In the genomic region with DNA sequence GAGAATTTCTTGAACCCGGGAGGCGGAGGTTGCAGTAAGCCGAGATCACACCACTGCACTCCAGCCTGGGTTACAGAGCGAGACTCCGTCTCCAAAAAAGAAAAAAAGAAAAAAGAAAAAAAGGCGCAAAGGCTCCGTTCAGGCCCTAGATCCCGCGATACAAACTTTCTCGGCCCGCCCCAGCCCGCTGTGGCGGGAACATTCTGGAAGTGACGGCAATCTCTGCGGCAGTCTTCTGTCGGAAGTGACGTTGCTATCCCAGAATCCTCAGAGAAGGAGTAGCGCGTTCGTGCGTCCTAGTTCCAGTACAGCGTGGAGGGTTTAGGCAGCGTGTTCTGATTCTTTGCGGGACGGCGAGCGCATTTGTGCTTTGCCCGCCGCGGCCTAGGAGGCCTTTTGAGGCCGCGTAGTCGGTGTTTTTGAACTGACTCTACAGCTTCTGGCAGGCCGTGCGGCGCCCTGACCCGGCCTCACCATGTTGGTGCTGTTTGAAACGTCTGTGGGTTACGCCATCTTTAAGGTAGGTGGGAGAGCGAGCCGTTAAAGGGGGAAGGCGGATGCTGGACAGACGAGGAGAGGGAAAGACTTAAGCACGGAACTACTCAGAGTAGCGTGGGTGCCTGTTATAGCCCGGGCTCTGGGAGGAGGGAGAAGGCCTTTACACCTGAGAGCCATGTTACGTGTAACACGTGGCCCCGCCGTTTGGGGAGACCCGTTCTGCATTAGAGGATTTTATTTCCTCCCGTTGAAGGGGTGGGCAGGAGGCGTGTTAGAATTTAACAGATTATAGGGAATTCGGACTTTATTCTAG, we compare ENCODE assay signal across 7 cellular contexts.
DNase-seq lines count a peak whose midpoint lies in the region; ATAC-seq lines count a peak whose summit lies in the region.

A gene with protein sequence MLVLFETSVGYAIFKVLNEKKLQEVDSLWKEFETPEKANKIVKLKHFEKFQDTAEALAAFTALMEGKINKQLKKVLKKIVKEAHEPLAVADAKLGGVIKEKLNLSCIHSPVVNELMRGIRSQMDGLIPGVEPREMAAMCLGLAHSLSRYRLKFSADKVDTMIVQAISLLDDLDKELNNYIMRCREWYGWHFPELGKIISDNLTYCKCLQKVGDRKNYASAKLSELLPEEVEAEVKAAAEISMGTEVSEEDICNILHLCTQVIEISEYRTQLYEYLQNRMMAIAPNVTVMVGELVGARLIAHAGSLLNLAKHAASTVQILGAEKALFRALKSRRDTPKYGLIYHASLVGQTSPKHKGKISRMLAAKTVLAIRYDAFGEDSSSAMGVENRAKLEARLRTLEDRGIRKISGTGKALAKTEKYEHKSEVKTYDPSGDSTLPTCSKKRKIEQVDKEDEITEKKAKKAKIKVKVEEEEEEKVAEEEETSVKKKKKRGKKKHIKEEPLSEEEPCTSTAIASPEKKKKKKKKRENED (plus strand): TSS at position 297 of the 811 bp plus-strand sequence. CDS start 179 bp downstream, at position 476.

- ATAC-seq in GM18508 (IDR thresholded peaks at IDR 0.05; ENCODE audit: insufficient read depth, unreplicated experiment) (peak; percentile 61), HG03025 (IDR thresholded peaks at IDR 0.05; ENCODE audit: low FRiP score, unreplicated experiment) (peak; percentile 77)

- DNase-seq in NCI-H2081 (lab: John Stamatoyannopoulos, UW) (peak; percentile 91 to 96), T1000 (lab: John Stamatoyannopoulos, UW) (peak; percentile 80), astrocyte of the hippocampus (ENCODE audit: low read depth, low spot score) (peak; percentile 98), hippocampal formation (lab: John Stamatoyannopoulos, UW) (peak; percentile 90 to 96), retina (peak; percentile 98)

Comparison
In these comparisons a context has a peak if more than half of its experiments do, and no peak if none do; other contexts are left out.
1. Peak in every context shown above with its lines: DNase-seq and ATAC-seq.